Comparison of ENCODE assay signal across 1 cellular context in the genomic region with DNA sequence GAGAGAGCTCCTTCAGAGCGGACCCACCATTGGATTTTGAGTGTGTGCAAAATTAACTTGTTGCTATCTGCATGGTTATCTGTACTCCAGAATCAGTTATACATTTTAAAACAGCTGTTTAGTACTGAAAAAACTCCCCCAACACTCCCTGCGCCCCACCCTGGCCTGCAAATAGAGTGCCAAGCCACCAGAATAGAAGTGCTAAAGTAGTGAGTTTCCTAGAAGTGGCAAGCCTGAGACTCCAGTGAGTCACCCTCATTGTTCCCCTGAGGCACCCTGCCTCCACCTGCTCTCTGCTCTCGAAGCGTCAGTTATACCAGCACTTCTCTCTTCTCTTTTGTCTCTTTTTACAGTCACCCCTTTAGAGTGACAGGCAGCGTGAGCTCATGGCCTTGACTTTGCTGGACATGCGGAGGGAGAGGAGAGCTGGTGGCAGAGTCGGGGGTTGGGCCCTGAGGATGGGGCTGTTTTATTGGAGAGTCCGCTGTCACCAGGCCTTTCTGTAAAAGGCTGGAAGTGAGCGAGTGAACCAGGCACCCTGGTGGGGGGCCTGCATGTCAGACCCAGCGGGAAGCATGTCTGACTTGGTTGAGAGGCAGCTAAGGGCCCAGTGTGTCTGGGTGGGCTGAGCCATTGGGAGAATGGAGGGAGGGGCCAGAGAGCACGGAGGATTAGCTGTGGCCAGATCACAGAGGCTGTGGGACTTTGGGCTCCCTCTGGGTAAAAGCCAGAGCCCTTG.
A peak's percentile ranks its signal among the peaks of the same experiment; 100 is the strongest.
TF ChIP-seq lines count a peak whose summit lies in the region.

No MANE protein-coding gene starts in this region.

TF ChIP-seq in HepG2, 621 proteins besides CTCF, POLR2A, EP300 and RAD21 (continued from another document and continues in another):
- TF ChIP-seq SNRNP70 (IDR thresholded peaks at IDR 0.05; ENCODE audit: low read depth, low read length) (no peak), CCDC6 (CRISPR knock-in tag; IDR thresholded peaks at IDR 0.05) (no peak), TBX3 (IDR thresholded peaks at IDR 0.05; ENCODE audit: borderline replicate concordance) (no peak), ZNF10 (CRISPR knock-in tag; IDR thresholded peaks at IDR 0.05; ENCODE audit: borderline replicate concordance, low read depth) (no peak), HMG20B (CRISPR knock-in tag; conservative IDR thresholded peaks at IDR 0.05) (0 out of 2 replicates have a peak, but pooled peaks have one; percentile 17), ZMAT3 (CRISPR knock-in tag; conservative IDR thresholded peaks at IDR 0.05) (no peak; the same call in 1 of the 2 replicates), RNF2 (conservative IDR thresholded peaks at IDR 0.05; ENCODE audit: low read depth) (peak; percentile 82), ZNF24 (IDR thresholded peaks at IDR 0.05) (no peak), ATF7 (IDR thresholded peaks at IDR 0.05) (no peak), ATF7 (CRISPR knock-in tag; IDR thresholded peaks at IDR 0.05) (no peak; the same call in 1 of the 2 replicates), POGZ (CRISPR knock-in tag; IDR thresholded peaks at IDR 0.05) (peak; percentile 65), NFE2L2 (IDR thresholded peaks at IDR 0.05; ENCODE audit: low read length) (no peak), NR2F1 (CRISPR knock-in tag; IDR thresholded peaks at IDR 0.05) (no peak), ZEB1 (IDR thresholded peaks at IDR 0.05; ENCODE audit: insufficient replicate concordance, low read depth) (peak; percentile 25), GABPA (IDR thresholded peaks at IDR 0.05; ENCODE audit: low read depth, low read length) (no peak), GABPA (CRISPR knock-in tag; IDR thresholded peaks at IDR 0.05; ENCODE audit: low read depth) (no peak), ZNF501 (CRISPR knock-in tag; IDR thresholded peaks at IDR 0.05) (peak; percentile 71), ZNF484 (CRISPR knock-in tag; IDR thresholded peaks at IDR 0.05; ENCODE audit: borderline replicate concordance, low read depth) (no peak), HIVEP1 (CRISPR knock-in tag; IDR thresholded peaks at IDR 0.05) (peak; percentile 49; the same call in 1 of the 2 replicates), EZH2 (conservative IDR thresholded peaks at IDR 0.05; ENCODE audit: low read depth, low read length) (no peak), SALL2 (CRISPR knock-in tag; IDR thresholded peaks at IDR 0.05) (no peak), JDP2 (CRISPR knock-in tag; IDR thresholded peaks at IDR 0.05; ENCODE audit: borderline replicate concordance) (no peak), CBX2 (IDR thresholded peaks at IDR 0.05; ENCODE audit: low read depth, low read length) (no peak), CBX2 (CRISPR knock-in tag; IDR thresholded peaks at IDR 0.05; ENCODE audit: low read depth) (no peak), HNRNPK (IDR thresholded peaks at IDR 0.05; ENCODE audit: low read depth, low read length, poor library complexity, severe bottlenecking) (no peak), IKZF4 (CRISPR knock-in tag; IDR thresholded peaks at IDR 0.05; ENCODE audit: borderline replicate concordance, low read depth, not compliant biosample characterization) (no peak), TCF12 (IDR thresholded peaks at IDR 0.05) (no peak), TCF12 (CRISPR knock-in tag; IDR thresholded peaks at IDR 0.05) (no peak), GTF3A (CRISPR knock-in tag; conservative IDR thresholded peaks at IDR 0.05) (no peak), CBX5 (CRISPR knock-in tag; IDR thresholded peaks at IDR 0.05; ENCODE audit: borderline replicate concordance) (no peak), PCBP2 (optimal IDR thresholded peaks at IDR 0.05; ENCODE audit: low read depth, low read length, poor library complexity, severe bottlenecking) (no peak), ELF3 (CRISPR knock-in tag; IDR thresholded peaks at IDR 0.05) (0 out of 2 replicates have a peak, but pooled peaks have one; percentile 33), STAG1 (CRISPR knock-in tag; IDR thresholded peaks at IDR 0.05) (no peak)
- TF ChIP-seq, protein P1, sequence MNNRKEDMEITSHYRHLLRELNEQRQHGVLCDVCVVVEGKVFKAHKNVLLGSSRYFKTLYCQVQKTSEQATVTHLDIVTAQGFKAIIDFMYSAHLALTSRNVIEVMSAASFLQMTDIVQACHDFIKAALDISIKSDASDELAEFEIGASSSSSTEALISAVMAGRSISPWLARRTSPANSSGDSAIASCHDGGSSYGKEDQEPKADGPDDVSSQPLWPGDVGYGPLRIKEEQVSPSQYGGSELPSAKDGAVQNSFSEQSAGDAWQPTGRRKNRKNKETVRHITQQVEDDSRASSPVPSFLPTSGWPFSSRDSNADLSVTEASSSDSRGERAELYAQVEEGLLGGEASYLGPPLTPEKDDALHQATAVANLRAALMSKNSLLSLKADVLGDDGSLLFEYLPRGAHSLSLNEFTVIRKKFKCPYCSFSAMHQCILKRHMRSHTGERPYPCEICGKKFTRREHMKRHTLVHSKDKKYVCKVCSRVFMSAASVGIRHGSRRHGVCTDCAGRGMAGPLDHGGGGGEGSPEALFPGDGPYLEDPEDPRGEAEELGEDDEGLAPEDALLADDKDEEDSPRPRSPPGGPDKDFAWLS (CRISPR knock-in tag; IDR thresholded peaks at IDR 0.05; ENCODE audit: borderline replicate concordance): no peak
- TF ChIP-seq, protein P2, sequence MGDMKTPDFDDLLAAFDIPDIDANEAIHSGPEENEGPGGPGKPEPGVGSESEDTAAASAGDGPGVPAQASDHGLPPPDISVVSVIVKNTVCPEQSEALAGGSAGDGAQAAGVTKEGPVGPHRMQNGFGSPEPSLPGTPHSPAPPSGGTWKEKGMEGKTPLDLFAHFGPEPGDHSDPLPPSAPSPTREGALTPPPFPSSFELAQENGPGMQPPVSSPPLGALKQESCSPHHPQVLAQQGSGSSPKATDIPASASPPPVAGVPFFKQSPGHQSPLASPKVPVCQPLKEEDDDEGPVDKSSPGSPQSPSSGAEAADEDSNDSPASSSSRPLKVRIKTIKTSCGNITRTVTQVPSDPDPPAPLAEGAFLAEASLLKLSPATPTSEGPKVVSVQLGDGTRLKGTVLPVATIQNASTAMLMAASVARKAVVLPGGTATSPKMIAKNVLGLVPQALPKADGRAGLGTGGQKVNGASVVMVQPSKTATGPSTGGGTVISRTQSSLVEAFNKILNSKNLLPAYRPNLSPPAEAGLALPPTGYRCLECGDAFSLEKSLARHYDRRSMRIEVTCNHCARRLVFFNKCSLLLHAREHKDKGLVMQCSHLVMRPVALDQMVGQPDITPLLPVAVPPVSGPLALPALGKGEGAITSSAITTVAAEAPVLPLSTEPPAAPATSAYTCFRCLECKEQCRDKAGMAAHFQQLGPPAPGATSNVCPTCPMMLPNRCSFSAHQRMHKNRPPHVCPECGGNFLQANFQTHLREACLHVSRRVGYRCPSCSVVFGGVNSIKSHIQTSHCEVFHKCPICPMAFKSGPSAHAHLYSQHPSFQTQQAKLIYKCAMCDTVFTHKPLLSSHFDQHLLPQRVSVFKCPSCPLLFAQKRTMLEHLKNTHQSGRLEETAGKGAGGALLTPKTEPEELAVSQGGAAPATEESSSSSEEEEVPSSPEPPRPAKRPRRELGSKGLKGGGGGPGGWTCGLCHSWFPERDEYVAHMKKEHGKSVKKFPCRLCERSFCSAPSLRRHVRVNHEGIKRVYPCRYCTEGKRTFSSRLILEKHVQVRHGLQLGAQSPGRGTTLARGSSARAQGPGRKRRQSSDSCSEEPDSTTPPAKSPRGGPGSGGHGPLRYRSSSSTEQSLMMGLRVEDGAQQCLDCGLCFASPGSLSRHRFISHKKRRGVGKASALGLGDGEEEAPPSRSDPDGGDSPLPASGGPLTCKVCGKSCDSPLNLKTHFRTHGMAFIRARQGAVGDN (CRISPR knock-in tag; IDR thresholded peaks at IDR 0.05): peak; percentile 86
- TF ChIP-seq, protein P3, sequence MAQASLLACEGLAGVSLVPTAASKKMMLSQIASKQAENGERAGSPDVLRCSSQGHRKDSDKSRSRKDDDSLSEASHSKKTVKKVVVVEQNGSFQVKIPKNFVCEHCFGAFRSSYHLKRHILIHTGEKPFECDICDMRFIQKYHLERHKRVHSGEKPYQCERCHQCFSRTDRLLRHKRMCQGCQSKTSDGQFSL (CRISPR knock-in tag; IDR thresholded peaks at IDR 0.05): no peak
- TF ChIP-seq, protein P4, sequence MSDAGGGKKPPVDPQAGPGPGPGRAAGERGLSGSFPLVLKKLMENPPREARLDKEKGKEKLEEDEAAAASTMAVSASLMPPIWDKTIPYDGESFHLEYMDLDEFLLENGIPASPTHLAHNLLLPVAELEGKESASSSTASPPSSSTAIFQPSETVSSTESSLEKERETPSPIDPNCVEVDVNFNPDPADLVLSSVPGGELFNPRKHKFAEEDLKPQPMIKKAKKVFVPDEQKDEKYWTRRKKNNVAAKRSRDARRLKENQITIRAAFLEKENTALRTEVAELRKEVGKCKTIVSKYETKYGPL (CRISPR knock-in tag; IDR thresholded peaks at IDR 0.05): no peak
- TF ChIP-seq, protein P5, sequence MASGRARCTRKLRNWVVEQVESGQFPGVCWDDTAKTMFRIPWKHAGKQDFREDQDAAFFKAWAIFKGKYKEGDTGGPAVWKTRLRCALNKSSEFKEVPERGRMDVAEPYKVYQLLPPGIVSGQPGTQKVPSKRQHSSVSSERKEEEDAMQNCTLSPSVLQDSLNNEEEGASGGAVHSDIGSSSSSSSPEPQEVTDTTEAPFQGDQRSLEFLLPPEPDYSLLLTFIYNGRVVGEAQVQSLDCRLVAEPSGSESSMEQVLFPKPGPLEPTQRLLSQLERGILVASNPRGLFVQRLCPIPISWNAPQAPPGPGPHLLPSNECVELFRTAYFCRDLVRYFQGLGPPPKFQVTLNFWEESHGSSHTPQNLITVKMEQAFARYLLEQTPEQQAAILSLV (CRISPR knock-in tag; IDR thresholded peaks at IDR 0.05; ENCODE audit: borderline replicate concordance): no peak
- TF ChIP-seq, protein P6, sequence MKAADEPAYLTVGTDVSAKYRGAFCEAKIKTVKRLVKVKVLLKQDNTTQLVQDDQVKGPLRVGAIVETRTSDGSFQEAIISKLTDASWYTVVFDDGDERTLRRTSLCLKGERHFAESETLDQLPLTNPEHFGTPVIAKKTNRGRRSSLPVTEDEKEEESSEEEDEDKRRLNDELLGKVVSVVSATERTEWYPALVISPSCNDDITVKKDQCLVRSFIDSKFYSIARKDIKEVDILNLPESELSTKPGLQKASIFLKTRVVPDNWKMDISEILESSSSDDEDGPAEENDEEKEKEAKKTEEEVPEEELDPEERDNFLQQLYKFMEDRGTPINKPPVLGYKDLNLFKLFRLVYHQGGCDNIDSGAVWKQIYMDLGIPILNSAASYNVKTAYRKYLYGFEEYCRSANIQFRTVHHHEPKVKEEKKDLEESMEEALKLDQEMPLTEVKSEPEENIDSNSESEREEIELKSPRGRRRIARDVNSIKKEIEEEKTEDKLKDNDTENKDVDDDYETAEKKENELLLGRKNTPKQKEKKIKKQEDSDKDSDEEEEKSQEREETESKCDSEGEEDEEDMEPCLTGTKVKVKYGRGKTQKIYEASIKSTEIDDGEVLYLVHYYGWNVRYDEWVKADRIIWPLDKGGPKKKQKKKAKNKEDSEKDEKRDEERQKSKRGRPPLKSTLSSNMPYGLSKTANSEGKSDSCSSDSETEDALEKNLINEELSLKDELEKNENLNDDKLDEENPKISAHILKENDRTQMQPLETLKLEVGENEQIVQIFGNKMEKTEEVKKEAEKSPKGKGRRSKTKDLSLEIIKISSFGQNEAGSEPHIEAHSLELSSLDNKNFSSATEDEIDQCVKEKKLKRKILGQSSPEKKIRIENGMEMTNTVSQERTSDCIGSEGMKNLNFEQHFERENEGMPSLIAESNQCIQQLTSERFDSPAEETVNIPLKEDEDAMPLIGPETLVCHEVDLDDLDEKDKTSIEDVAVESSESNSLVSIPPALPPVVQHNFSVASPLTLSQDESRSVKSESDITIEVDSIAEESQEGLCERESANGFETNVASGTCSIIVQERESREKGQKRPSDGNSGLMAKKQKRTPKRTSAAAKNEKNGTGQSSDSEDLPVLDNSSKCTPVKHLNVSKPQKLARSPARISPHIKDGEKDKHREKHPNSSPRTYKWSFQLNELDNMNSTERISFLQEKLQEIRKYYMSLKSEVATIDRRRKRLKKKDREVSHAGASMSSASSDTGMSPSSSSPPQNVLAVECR (CRISPR knock-in tag; IDR thresholded peaks at IDR 0.05; ENCODE audit: borderline replicate concordance): no peak
- TF ChIP-seq, protein P7, sequence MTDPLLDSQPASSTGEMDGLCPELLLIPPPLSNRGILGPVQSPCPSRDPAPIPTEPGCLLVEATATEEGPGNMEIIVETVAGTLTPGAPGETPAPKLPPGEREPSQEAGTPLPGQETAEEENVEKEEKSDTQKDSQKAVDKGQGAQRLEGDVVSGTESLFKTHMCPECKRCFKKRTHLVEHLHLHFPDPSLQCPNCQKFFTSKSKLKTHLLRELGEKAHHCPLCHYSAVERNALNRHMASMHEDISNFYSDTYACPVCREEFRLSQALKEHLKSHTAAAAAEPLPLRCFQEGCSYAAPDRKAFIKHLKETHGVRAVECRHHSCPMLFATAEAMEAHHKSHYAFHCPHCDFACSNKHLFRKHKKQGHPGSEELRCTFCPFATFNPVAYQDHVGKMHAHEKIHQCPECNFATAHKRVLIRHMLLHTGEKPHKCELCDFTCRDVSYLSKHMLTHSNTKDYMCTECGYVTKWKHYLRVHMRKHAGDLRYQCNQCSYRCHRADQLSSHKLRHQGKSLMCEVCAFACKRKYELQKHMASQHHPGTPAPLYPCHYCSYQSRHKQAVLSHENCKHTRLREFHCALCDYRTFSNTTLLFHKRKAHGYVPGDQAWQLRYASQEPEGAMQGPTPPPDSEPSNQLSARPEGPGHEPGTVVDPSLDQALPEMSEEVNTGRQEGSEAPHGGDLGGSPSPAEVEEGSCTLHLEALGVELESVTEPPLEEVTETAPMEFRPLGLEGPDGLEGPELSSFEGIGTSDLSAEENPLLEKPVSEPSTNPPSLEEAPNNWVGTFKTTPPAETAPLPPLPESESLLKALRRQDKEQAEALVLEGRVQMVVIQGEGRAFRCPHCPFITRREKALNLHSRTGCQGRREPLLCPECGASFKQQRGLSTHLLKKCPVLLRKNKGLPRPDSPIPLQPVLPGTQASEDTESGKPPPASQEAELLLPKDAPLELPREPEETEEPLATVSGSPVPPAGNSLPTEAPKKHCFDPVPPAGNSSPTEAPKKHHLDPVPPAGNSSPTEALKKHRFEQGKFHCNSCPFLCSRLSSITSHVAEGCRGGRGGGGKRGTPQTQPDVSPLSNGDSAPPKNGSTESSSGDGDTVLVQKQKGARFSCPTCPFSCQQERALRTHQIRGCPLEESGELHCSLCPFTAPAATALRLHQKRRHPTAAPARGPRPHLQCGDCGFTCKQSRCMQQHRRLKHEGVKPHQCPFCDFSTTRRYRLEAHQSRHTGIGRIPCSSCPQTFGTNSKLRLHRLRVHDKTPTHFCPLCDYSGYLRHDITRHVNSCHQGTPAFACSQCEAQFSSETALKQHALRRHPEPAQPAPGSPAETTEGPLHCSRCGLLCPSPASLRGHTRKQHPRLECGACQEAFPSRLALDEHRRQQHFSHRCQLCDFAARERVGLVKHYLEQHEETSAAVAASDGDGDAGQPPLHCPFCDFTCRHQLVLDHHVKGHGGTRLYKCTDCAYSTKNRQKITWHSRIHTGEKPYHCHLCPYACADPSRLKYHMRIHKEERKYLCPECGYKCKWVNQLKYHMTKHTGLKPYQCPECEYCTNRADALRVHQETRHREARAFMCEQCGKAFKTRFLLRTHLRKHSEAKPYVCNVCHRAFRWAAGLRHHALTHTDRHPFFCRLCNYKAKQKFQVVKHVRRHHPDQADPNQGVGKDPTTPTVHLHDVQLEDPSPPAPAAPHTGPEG (CRISPR knock-in tag; IDR thresholded peaks at IDR 0.05): no peak
